In genomic region chr17:51050291-51051033, GRCh38 we compare ENCODE assay signal across 9 cellular contexts.
A peak's percentile ranks its signal among the peaks of the same experiment; 100 is the strongest.
DNase-seq lines count a peak whose midpoint lies in the region; ATAC-seq lines count a peak whose summit lies in the region.
"Had no signal": no experiment of that assay in that cellular context is flagged by ENCODE, and none has a peak within 500 bp of the region (broad histone marks: within the 10 kb centered on the region; RNA-seq: fewer than 3 reads in every experiment).

No MANE protein-coding gene starts in this region.

- H3K9me3 Mint-ChIP-seq in activated T-cell treated with anti-CD3 and anti-CD28 coated beads, Interleukin-2, amount 50 U/mL, for 72 hours = no peaks in the 10 kb centered on the region

- peak; percentile 85 for ATAC-seq in GM18861 (IDR thresholded peaks at IDR 0.05; ENCODE audit: unreplicated experiment)
- peak; percentile 84 for ATAC-seq in GM21786 (IDR thresholded peaks at IDR 0.05; ENCODE audit: unreplicated experiment)
- ATAC-seq in HG03521 (IDR thresholded peaks at IDR 0.05; ENCODE audit: unreplicated experiment) = peak; percentile 78
- ATAC-seq in activated T-cell treated with anti-CD3 and anti-CD28 coated beads, Interleukin-2, amount 50 U/mL, for 72 hours (replicated peaks in 1 of 2) = no peak
- no peak for ATAC-seq in left lobe of liver

- H3K27ac Mint-ChIP-seq in activated T-cell treated with anti-CD3 and anti-CD28 coated beads, Interleukin-2, amount 50 U/mL, for 72 hours = no peak overlapping the region

- peaks cover 0 to 3% of the 10 kb centered on the region in 2 donors for H3K36me3 Mint-ChIP-seq in activated T-cell treated with anti-CD3 and anti-CD28 coated beads, Interleukin-2, amount 50 U/mL, for 72 hours (ENCODE audit: insufficient read depth in 2 of 2)

- DNase-seq in germinal center (ENCODE audit: low spot score) (peak; percentile 58), NCI-H748 treated with DMSO at 0.1 percent for 48 hours (lab: John Stamatoyannopoulos, UW) (no peak), amniotic stem cell (lab: John Stamatoyannopoulos, UW) (no peak), left lobe of liver (ENCODE audit: low spot score) (no peak)
- DNase-seq in activated T-cell treated with anti-CD3 and anti-CD28 coated beads, Interleukin-2, amount 50 U/mL, for 72 hours = no peak
- DNase-seq: aorta had no signal

- H3K4me3 Mint-ChIP-seq in activated T-cell treated with anti-CD3 and anti-CD28 coated beads, Interleukin-2, amount 50 U/mL, for 72 hours = no peak overlapping the region

- no peaks in the 10 kb centered on the region for H3K4me1 Mint-ChIP-seq in activated T-cell treated with anti-CD3 and anti-CD28 coated beads, Interleukin-2, amount 50 U/mL, for 72 hours (ENCODE audit: low read depth)

- H3K27me3 Mint-ChIP-seq in activated T-cell treated with anti-CD3 and anti-CD28 coated beads, Interleukin-2, amount 50 U/mL, for 72 hours (ENCODE audit: low read depth) = no peaks in the 10 kb centered on the region

Comparison
In these comparisons a context has a peak if more than half of its experiments do, and no peak if none do; other contexts are left out.
1. ATAC-seq: peak in GM18861 (single experiment), GM21786 (single experiment) and HG03521 (single experiment); none in activated T-cell treated with anti-CD3 and anti-CD28 coated beads, Interleukin-2, amount 50 U/mL, for 72 hours (0 of 2) and left lobe of liver (single experiment).